Comparison of ENCODE assay signal across 16 cellular contexts in genomic region chr1:10903421-10903820, GRCh38.
DNase-seq lines count a peak whose midpoint lies in the region; ATAC-seq, FAIRE-seq and TF ChIP-seq lines count a peak whose summit lies in the region.
"Had no signal": no experiment of that assay in that cellular context is flagged by ENCODE, and none has a peak within 500 bp of the region (broad histone marks: within the 10 kb centered on the region; RNA-seq: fewer than 3 reads in every experiment).

No MANE protein-coding gene starts in this region.

- H3K23ac ChIP-seq in H1 (ENCODE audit: insufficient read length), result no peak overlapping the region

- H3K14ac ChIP-seq in H1 (ENCODE audit: insufficient read length), result no peak overlapping the region

- H3K27ac ChIP-seq in right atrium auricular region (no peak overlapping the region), KOPT-K1 (ENCODE audit: low read depth, low read length, poor library complexity, severe bottlenecking) (peak overlapping the region; percentile 75), H1 (ENCODE audit: low read depth, low read length) (no peak overlapping the region), prostate gland (no peak overlapping the region)

- H3K18ac ChIP-seq in H1 (ENCODE audit: extremely low read depth, low read length), result no peak overlapping the region

- no peak for TF ChIP-seq EP300 in H1 (IDR thresholded peaks at IDR 0.05; ENCODE audit: borderline replicate concordance in 1 of 2, low read depth in 2 of 2, low read length in 2 of 2)

- no peak overlapping the region for H4K91ac ChIP-seq in H1 (replicated peaks; ENCODE audit: insufficient read length, low read length)

- peaks cover 17% of the 10 kb centered on the region for H3K27me3 Mint-ChIP-seq in progenitor cell of endocrine pancreas

- peak; percentile 20 for DNase-seq in Right ventricle myocardium superior
- DNase-seq in right atrium auricular region (ENCODE audit: low spot score), result no peak
- DNase-seq in H1 (ENCODE audit: low read depth in 1 of 2, low spot score in 2 of 2), result no peak
- DNase-seq in progenitor cell of endocrine pancreas (ENCODE audit: low spot score, unreplicated experiment), result no peak
- DNase-seq in foreskin fibroblast, result no peak
- DNase-seq in left colon, result no peak
- DNase-seq in prostate gland (ENCODE audit: low spot score), result no peak
- DNase-seq: KBM-7, NCI-H1417 treated with DMSO at 0.1 percent for 48 hours, NCI-H1930, NCI-H345, NCI-H524 treated with DMSO at 0.1 percent for 48 hours had no signal

- CTCF ChIA-PET in H1 (lab: Charles Lee; ENCODE audit: partially characterized antibody), result interaction anchor here (0.6 to 1.5 kb wide), 4 partner anchors 16 to 1405 kb away, joined by 3 to 6 read pairs (median 4); no protein-coding TSS in a partner anchor

- no peak overlapping the region for H2BK120ac ChIP-seq in H1 (replicated peaks; ENCODE audit: low read depth, low read length)

- H2BK12ac ChIP-seq in H1 (ENCODE audit: low read depth, low read length), result peak overlapping the region; percentile 50; the same call in 1 of the 2 replicates

- no peak overlapping the region for H3K4me3 Mint-ChIP-seq in progenitor cell of endocrine pancreas (ENCODE audit: low read depth)

- no peak overlapping the region for H4K5ac ChIP-seq in H1 (ENCODE audit: insufficient read length, low read depth, low read length)

- TF ChIP-seq POLR2A in H1 (IDR thresholded peaks at IDR 0.05; ENCODE audit: control extremely low read depth in 1 of 2, low read depth in 2 of 2, low read length in 2 of 2) (no peak), prostate gland (IDR thresholded peaks at IDR 0.05) (no peak)

- H2BK15ac ChIP-seq in H1 (ENCODE audit: low read length), result peak overlapping the region; percentile 46; the same call in 1 of the 2 replicates

- no peaks in the 10 kb centered on the region for H3K36me3 ChIP-seq in right atrium auricular region
- no peaks in the 10 kb centered on the region for H3K36me3 ChIP-seq in KOPT-K1 (ENCODE audit: insufficient read depth, low read length)
- no peaks in the 10 kb centered on the region for H3K36me3 ChIP-seq in H1 (ENCODE audit: control insufficient read depth in 2 of 4, insufficient read depth in 4 of 4, low read length in 3 of 4)
- H3K36me3 ChIP-seq in prostate gland, result no peaks in the 10 kb centered on the region
- H3K36me3 ChIP-seq: HAP-1 had no signal

- no peak overlapping the region for H3K56ac ChIP-seq in H1 (replicated peaks; ENCODE audit: insufficient read length, low read depth, low read length)

- no peaks in the 10 kb centered on the region for H3K9me3 Mint-ChIP-seq in progenitor cell of endocrine pancreas (ENCODE audit: low read depth)

- H3K23me2 ChIP-seq in H1 (ENCODE audit: low read depth, low read length), result no peaks in the 10 kb centered on the region

- no peaks in the 10 kb centered on the region for H3K36me3 Mint-ChIP-seq in progenitor cell of endocrine pancreas (ENCODE audit: insufficient read depth)

- no peaks in the 10 kb centered on the region for H3K79me2 ChIP-seq in H1 (ENCODE audit: control insufficient read depth in 1 of 2, insufficient read depth in 2 of 2, low read length in 2 of 2)

- intact Hi-C loops in Right ventricle myocardium superior (cut with DNase I), result no loop called here
- intact Hi-C loops in left colon (cut with DNase I, micrococcal nuclease), result no loop called here
- intact Hi-C loops in prostate gland (cut with DNase I), result no loop called here

- no peak overlapping the region for H2AFZ ChIP-seq in H1 (ENCODE audit: low read length)

- H3K9me3 ChIP-seq in right atrium auricular region (no peaks in the 10 kb centered on the region), KOPT-K1 (ENCODE audit: insufficient read depth, low read length, poor library complexity, severe bottlenecking) (no peaks in the 10 kb centered on the region), H1 (ENCODE audit: insufficient read depth in 2 of 2, low read depth in 1 of 2, low read length in 1 of 2) (no peaks in the 10 kb centered on the region), prostate gland (no peaks in the 10 kb centered on the region)
- H3K9me3 ChIP-seq: HAP-1 had no signal

- no peak overlapping the region for H2BK20ac ChIP-seq in H1 (ENCODE audit: low read length)

- H2AK5ac ChIP-seq in H1 (ENCODE audit: low read depth, low read length), result peak overlapping the region; percentile 53; the same call in 1 of the 2 replicates

- peak overlapping the region; percentile 82; the same call in 1 of the 2 replicates for H4K8ac ChIP-seq in H1 (ENCODE audit: extremely low read depth, insufficient read depth, low read length)

- H3K4me2 ChIP-seq in H1 (ENCODE audit: insufficient read depth in 1 of 2, low read depth in 2 of 2, low read length in 2 of 2), result no peak overlapping the region

- no peak overlapping the region for H3K4ac ChIP-seq in H1 (replicated peaks; ENCODE audit: insufficient read length, low read depth, low read length)

- WGBS in H1 (ENCODE audit: extremely low coverage in 1 of 2, insufficient coverage in 1 of 2, insufficient read length in 1 of 2, insufficient replicate concordance in 2 of 2, low coverage in 1 of 2, low lambda C conversion rate in 2 of 2, missing lambda C conversion rate in 1 of 2), 2 experiments, result 86% methylated on average over 3 of the region's 3 CpGs; no CpG with 5 or more reads in 1 of the 2 experiments
- 92% methylated on average over 3 of the region's 3 CpGs for WGBS in prostate gland

- no peak for FAIRE-seq in H1 (lab: Jason Lieb, UNC)
- FAIRE-seq: A204.1, HepG2 had no signal

- POLR2A ChIA-PET in H1 (lab: Charles Lee; ENCODE audit: partially characterized antibody), result interaction anchor here (1.2 kb wide), 1 partner anchor 10 kb away, joined by 3 read pairs; no protein-coding TSS in a partner anchor

- H3K79me1 ChIP-seq in H1 (ENCODE audit: low read depth, low read length), result peaks cover 4% of the 10 kb centered on the region; the same call in 1 of the 2 replicates

- TF ChIP-seq RAD21 in H1 (IDR thresholded peaks at IDR 0.05 in 1 of 2, conservative IDR thresholded peaks at IDR 0.05 in 1 of 2; ENCODE audit: low read depth in 2 of 2, low read length in 2 of 2), result no peak

- peaks cover 14% of the 10 kb centered on the region for H3K4me1 Mint-ChIP-seq in progenitor cell of endocrine pancreas (ENCODE audit: low read depth)

- H3K27me3 ChIP-seq in right atrium auricular region (no peaks in the 10 kb centered on the region), H1 (replicated peaks in 1 of 4; ENCODE audit: control insufficient read depth in 3 of 4, extremely low read depth in 1 of 4, insufficient read depth in 3 of 4, low read length in 3 of 4) (no peaks in the 10 kb centered on the region), prostate gland (replicated peaks; ENCODE audit: insufficient read depth) (no peaks in the 10 kb centered on the region)

- no peak overlapping the region for H3K9ac ChIP-seq in H1 (replicated peaks in 1 of 4; ENCODE audit: extremely low read depth in 1 of 4, low read depth in 3 of 4, low read length in 3 of 4)

- H3K4me1 ChIP-seq in right atrium auricular region (no peaks in the 10 kb centered on the region), H1 (replicated peaks in 1 of 4; ENCODE audit: control insufficient read depth in 3 of 4, insufficient read depth in 4 of 4, low read length in 3 of 4) (peaks cover 0 to 34% (median 29%) of the 10 kb centered on the region in 4 experiments; a peak in 6 of 7 replicates), prostate gland (replicated peaks) (peaks cover 11% of the 10 kb centered on the region)
- H3K4me1 ChIP-seq: HAP-1 had no signal

- H3K4me3 ChIP-seq in right atrium auricular region (no peak overlapping the region), H1 (ENCODE audit: extremely low read depth in 1 of 4, insufficient read depth in 2 of 4, low read depth in 3 of 4, low read length in 4 of 4) (no peak overlapping the region), foreskin fibroblast (ENCODE audit: low read depth in 1 of 2, low read length in 2 of 2) (no peak overlapping the region), prostate gland (no peak overlapping the region)
- H3K4me3 ChIP-seq: HAP-1 had no signal

- ATAC-seq in Right ventricle myocardium superior (ENCODE audit: poor library complexity), result no peak
- no peak for ATAC-seq in left colon
- ATAC-seq: HepG2 had no signal

- H4K20me1 ChIP-seq in H1 (replicated peaks in 1 of 2; ENCODE audit: control insufficient read depth in 1 of 2, insufficient read depth in 2 of 2, low read length in 2 of 2), result no peaks in the 10 kb centered on the region

- no peak for TF ChIP-seq CTCF in right atrium auricular region (IDR thresholded peaks at IDR 0.05)
- no peak for TF ChIP-seq CTCF in H1 (IDR thresholded peaks at IDR 0.05; ENCODE audit: control extremely low read depth in 1 of 3, insufficient read depth in 1 of 3, low read depth in 1 of 3, low read length in 3 of 3)
- no peak for TF ChIP-seq CTCF in progenitor cell of endocrine pancreas (IDR thresholded peaks at IDR 0.05; ENCODE audit: unreplicated experiment)
- no peak for TF ChIP-seq CTCF in foreskin fibroblast (IDR thresholded peaks at IDR 0.05; ENCODE audit: low read depth, low read length)
- TF ChIP-seq CTCF in prostate gland (IDR thresholded peaks at IDR 0.05), result no peak

- 0 out of 2 replicates have a peak overlapping the region, but pooled peaks have one; percentile 44 for H2BK5ac ChIP-seq in H1 (ENCODE audit: low read depth, low read length)

- peak overlapping the region; percentile 37 for H3K27ac Mint-ChIP-seq in progenitor cell of endocrine pancreas

TF ChIP-seq in H1, 55 proteins besides CTCF, POLR2A, EP300 and RAD21 (continues in another document):
- TF ChIP-seq SIN3A (conservative IDR thresholded peaks at IDR 0.05 in 1 of 2, IDR thresholded peaks at IDR 0.05 in 1 of 2; ENCODE audit: low read depth in 1 of 2, low read length in 2 of 2) (no peak), ATF2 (IDR thresholded peaks at IDR 0.05; ENCODE audit: low read length) (no peak), BACH1 (IDR thresholded peaks at IDR 0.05; ENCODE audit: low read length) (no peak), ASH2L (IDR thresholded peaks at IDR 0.05; ENCODE audit: low read length) (no peak), POU5F1 (IDR thresholded peaks at IDR 0.05; ENCODE audit: low read depth, low read length) (no peak), YY1 (IDR thresholded peaks at IDR 0.05; ENCODE audit: low read depth, low read length) (no peak)
